14 cellular contexts compared by ENCODE assay signal in genomic region chr2:236078675-236079255, GRCh38.
"Had no signal": no experiment of that assay in that cellular context is flagged by ENCODE, and none has a peak within 500 bp of the region (broad histone marks: within the 10 kb centered on the region; RNA-seq: fewer than 3 reads in every experiment).

No MANE protein-coding gene starts in this region.

- ATAC-seq: lower lobe of right lung had no signal

- H3K4me3 ChIP-seq: lower lobe of right lung, right atrium auricular region, skin epidermis, tibial nerve had no signal

- DNase-seq: activated CD4-positive, alpha-beta T cell treated with anti-CD3 and anti-CD28 coated beads, Interleukin-2, amount 10 ng/mL, durations not matched to agents 24 days and 14 days; activated CD8-positive, alpha-beta memory T cell treated with anti-CD3 and anti-CD28 coated beads for 24 hours; activated CD8-positive, alpha-beta memory T cell treated with anti-CD3 and anti-CD28 coated beads, Interleukin-2, amount 50 U/mL, for 48 hours; activated effector memory CD4-positive, alpha-beta T cell treated with anti-CD3 and anti-CD28 coated beads, Interleukin-2, amount 50 U/mL, for 16 hours; activated naive CD4-positive, alpha-beta T cell treated with anti-CD3 and anti-CD28 coated beads, Interleukin-2, amount 50 U/mL, for 16 hours; effector memory CD4-positive, alpha-beta T cell; hippocampal formation; lower lobe of right lung; T-helper 1 cell; T-helper 9 cell had no signal

- H3K9me3 ChIP-seq: lower lobe of right lung, right atrium auricular region, tibial nerve had no signal

- H3K4me1 ChIP-seq: lower lobe of right lung, right atrium auricular region had no signal

- H3K36me3 ChIP-seq: lower lobe of right lung, right atrium auricular region had no signal

- H3K27me3 ChIP-seq: foreskin keratinocyte, right atrium auricular region, tibial nerve had no signal

- H3K27ac ChIP-seq: foreskin keratinocyte, lower lobe of right lung, right atrium auricular region, skin epidermis, tibial nerve had no signal
